ENCODE assay signal across 1 cellular context in the genomic region with DNA sequence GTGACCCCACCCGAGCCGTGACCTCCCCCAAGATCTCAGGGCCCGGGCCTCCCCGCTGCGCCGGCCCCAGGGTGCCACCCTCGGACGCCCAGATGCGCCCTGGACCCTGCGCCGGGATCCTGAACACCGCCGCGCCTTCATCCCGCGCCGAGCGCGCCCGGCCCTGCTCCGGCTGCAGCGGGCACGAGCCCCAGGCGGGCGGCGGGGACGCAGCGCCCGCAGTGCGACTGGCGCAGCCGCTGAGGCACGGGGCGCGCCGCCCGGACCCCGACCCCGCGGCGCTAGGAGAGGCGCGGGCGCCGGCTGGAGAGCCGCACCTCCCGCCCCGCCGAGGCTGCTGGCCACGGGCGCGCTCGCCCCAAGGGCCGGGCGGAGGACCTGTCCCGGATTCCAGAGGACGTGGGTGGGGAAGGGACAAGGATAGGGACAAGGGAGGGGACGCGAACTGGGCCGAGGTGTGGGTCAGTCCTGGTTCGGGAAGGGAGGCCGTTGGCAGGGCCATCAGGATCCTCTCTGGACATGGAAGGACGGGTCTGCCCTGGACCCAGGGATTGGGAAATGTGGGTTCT.
A peak's percentile ranks its signal among the peaks of the same experiment; 100 is the strongest.
TF ChIP-seq lines count a peak whose summit lies in the region.

No MANE protein-coding gene starts in this region.

TF ChIP-seq in K562, 482 proteins besides CTCF, POLR2A, EP300 and RAD21 (continued from another document and continues in another):
- TF ChIP-seq POLR2AphosphoS5 (IDR thresholded peaks at IDR 0.05; ENCODE audit: control insufficient read depth, insufficient read depth, low read depth, low read length) = no peak
- peak; percentile 41 for TF ChIP-seq RBFOX2 (IDR thresholded peaks at IDR 0.05; ENCODE audit: low read depth, low read length)
- TF ChIP-seq MEF2A (IDR thresholded peaks at IDR 0.05; ENCODE audit: control insufficient read depth, low read depth, low read length) = no peak
- no peak for TF ChIP-seq TCF7L2 (IDR thresholded peaks at IDR 0.05; ENCODE audit: low read depth, low read length)
- TF ChIP-seq, protein P1, sequence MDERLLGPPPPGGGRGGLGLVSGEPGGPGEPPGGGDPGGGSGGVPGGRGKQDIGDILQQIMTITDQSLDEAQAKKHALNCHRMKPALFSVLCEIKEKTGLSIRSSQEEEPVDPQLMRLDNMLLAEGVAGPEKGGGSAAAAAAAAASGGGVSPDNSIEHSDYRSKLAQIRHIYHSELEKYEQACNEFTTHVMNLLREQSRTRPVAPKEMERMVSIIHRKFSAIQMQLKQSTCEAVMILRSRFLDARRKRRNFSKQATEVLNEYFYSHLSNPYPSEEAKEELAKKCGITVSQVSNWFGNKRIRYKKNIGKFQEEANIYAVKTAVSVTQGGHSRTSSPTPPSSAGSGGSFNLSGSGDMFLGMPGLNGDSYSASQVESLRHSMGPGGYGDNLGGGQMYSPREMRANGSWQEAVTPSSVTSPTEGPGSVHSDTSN (CRISPR knock-in tag; IDR thresholded peaks at IDR 0.05; ENCODE audit: low read depth) = no peak
- TF ChIP-seq, protein P1 (tag; conservative IDR thresholded peaks at IDR 0.05; ENCODE audit: low read depth) = no peak
- TF ChIP-seq SRSF7 (optimal IDR thresholded peaks at IDR 0.05; ENCODE audit: low read depth, low read length) = no peak
- no peak for TF ChIP-seq YY1 (IDR thresholded peaks at IDR 0.05; ENCODE audit: borderline replicate concordance in 1 of 3, control insufficient read depth in 1 of 3, extremely low read depth in 1 of 3, insufficient read depth in 3 of 3, insufficient read length in 1 of 3, insufficient replicate concordance in 2 of 3, low read depth in 1 of 3, low read length in 2 of 3)
- peak; percentile 47; the same call in 1 of the 2 replicates for TF ChIP-seq EGR1 (conservative IDR thresholded peaks at IDR 0.05)
- no peak for TF ChIP-seq ZNF77 (CRISPR knock-in tag; IDR thresholded peaks at IDR 0.05)
- TF ChIP-seq NR3C1 (CRISPR knock-in tag; IDR thresholded peaks at IDR 0.05) = no peak
- TF ChIP-seq, protein P2, sequence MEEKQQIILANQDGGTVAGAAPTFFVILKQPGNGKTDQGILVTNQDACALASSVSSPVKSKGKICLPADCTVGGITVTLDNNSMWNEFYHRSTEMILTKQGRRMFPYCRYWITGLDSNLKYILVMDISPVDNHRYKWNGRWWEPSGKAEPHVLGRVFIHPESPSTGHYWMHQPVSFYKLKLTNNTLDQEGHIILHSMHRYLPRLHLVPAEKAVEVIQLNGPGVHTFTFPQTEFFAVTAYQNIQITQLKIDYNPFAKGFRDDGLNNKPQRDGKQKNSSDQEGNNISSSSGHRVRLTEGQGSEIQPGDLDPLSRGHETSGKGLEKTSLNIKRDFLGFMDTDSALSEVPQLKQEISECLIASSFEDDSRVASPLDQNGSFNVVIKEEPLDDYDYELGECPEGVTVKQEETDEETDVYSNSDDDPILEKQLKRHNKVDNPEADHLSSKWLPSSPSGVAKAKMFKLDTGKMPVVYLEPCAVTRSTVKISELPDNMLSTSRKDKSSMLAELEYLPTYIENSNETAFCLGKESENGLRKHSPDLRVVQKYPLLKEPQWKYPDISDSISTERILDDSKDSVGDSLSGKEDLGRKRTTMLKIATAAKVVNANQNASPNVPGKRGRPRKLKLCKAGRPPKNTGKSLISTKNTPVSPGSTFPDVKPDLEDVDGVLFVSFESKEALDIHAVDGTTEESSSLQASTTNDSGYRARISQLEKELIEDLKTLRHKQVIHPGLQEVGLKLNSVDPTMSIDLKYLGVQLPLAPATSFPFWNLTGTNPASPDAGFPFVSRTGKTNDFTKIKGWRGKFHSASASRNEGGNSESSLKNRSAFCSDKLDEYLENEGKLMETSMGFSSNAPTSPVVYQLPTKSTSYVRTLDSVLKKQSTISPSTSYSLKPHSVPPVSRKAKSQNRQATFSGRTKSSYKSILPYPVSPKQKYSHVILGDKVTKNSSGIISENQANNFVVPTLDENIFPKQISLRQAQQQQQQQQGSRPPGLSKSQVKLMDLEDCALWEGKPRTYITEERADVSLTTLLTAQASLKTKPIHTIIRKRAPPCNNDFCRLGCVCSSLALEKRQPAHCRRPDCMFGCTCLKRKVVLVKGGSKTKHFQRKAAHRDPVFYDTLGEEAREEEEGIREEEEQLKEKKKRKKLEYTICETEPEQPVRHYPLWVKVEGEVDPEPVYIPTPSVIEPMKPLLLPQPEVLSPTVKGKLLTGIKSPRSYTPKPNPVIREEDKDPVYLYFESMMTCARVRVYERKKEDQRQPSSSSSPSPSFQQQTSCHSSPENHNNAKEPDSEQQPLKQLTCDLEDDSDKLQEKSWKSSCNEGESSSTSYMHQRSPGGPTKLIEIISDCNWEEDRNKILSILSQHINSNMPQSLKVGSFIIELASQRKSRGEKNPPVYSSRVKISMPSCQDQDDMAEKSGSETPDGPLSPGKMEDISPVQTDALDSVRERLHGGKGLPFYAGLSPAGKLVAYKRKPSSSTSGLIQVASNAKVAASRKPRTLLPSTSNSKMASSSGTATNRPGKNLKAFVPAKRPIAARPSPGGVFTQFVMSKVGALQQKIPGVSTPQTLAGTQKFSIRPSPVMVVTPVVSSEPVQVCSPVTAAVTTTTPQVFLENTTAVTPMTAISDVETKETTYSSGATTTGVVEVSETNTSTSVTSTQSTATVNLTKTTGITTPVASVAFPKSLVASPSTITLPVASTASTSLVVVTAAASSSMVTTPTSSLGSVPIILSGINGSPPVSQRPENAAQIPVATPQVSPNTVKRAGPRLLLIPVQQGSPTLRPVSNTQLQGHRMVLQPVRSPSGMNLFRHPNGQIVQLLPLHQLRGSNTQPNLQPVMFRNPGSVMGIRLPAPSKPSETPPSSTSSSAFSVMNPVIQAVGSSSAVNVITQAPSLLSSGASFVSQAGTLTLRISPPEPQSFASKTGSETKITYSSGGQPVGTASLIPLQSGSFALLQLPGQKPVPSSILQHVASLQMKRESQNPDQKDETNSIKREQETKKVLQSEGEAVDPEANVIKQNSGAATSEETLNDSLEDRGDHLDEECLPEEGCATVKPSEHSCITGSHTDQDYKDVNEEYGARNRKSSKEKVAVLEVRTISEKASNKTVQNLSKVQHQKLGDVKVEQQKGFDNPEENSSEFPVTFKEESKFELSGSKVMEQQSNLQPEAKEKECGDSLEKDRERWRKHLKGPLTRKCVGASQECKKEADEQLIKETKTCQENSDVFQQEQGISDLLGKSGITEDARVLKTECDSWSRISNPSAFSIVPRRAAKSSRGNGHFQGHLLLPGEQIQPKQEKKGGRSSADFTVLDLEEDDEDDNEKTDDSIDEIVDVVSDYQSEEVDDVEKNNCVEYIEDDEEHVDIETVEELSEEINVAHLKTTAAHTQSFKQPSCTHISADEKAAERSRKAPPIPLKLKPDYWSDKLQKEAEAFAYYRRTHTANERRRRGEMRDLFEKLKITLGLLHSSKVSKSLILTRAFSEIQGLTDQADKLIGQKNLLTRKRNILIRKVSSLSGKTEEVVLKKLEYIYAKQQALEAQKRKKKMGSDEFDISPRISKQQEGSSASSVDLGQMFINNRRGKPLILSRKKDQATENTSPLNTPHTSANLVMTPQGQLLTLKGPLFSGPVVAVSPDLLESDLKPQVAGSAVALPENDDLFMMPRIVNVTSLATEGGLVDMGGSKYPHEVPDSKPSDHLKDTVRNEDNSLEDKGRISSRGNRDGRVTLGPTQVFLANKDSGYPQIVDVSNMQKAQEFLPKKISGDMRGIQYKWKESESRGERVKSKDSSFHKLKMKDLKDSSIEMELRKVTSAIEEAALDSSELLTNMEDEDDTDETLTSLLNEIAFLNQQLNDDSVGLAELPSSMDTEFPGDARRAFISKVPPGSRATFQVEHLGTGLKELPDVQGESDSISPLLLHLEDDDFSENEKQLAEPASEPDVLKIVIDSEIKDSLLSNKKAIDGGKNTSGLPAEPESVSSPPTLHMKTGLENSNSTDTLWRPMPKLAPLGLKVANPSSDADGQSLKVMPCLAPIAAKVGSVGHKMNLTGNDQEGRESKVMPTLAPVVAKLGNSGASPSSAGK (IDR thresholded peaks at IDR 0.05) = no peak
- TF ChIP-seq, protein P3, sequence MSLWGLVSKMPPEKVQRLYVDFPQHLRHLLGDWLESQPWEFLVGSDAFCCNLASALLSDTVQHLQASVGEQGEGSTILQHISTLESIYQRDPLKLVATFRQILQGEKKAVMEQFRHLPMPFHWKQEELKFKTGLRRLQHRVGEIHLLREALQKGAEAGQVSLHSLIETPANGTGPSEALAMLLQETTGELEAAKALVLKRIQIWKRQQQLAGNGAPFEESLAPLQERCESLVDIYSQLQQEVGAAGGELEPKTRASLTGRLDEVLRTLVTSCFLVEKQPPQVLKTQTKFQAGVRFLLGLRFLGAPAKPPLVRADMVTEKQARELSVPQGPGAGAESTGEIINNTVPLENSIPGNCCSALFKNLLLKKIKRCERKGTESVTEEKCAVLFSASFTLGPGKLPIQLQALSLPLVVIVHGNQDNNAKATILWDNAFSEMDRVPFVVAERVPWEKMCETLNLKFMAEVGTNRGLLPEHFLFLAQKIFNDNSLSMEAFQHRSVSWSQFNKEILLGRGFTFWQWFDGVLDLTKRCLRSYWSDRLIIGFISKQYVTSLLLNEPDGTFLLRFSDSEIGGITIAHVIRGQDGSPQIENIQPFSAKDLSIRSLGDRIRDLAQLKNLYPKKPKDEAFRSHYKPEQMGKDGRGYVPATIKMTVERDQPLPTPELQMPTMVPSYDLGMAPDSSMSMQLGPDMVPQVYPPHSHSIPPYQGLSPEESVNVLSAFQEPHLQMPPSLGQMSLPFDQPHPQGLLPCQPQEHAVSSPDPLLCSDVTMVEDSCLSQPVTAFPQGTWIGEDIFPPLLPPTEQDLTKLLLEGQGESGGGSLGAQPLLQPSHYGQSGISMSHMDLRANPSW (CRISPR knock-in tag; IDR thresholded peaks at IDR 0.05) = no peak
- TF ChIP-seq TRIM28 (IDR thresholded peaks at IDR 0.05) = no peak
- TF ChIP-seq, protein P4, sequence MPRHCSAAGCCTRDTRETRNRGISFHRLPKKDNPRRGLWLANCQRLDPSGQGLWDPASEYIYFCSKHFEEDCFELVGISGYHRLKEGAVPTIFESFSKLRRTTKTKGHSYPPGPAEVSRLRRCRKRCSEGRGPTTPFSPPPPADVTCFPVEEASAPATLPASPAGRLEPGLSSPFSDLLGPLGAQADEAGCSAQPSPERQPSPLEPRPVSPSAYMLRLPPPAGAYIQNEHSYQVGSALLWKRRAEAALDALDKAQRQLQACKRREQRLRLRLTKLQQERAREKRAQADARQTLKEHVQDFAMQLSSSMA (CRISPR knock-in tag; IDR thresholded peaks at IDR 0.05) = no peak
- no peak for TF ChIP-seq SP2 (IDR thresholded peaks at IDR 0.05; ENCODE audit: extremely low read depth, low read depth, low read length, poor library complexity, severe bottlenecking)
- TF ChIP-seq TSC22D4 (tag; IDR thresholded peaks at IDR 0.05) = no peak
- TF ChIP-seq TEAD1 (CRISPR knock-in tag; IDR thresholded peaks at IDR 0.05) = no peak
- TF ChIP-seq CREBBP (IDR thresholded peaks at IDR 0.05; ENCODE audit: low read depth, low read length) = no peak
- no peak for TF ChIP-seq CAMTA2 (CRISPR knock-in tag; conservative IDR thresholded peaks at IDR 0.05)
- TF ChIP-seq ARNT (IDR thresholded peaks at IDR 0.05) = no peak
- TF ChIP-seq HDAC6 (IDR thresholded peaks at IDR 0.05; ENCODE audit: low read depth, low read length) = 0 out of 2 replicates have a peak, but pooled peaks have one; percentile 59
- no peak for TF ChIP-seq KDM4B (IDR thresholded peaks at IDR 0.05; ENCODE audit: borderline replicate concordance in 2 of 2, low read depth in 1 of 2)
- TF ChIP-seq ARID2 (IDR thresholded peaks at IDR 0.05) = no peak
- TF ChIP-seq RCOR1 (IDR thresholded peaks at IDR 0.05; ENCODE audit: borderline replicate concordance in 1 of 2, low read depth in 2 of 2, low read length in 2 of 2) = no peak
- peak; percentile 12 for TF ChIP-seq FIP1L1 (IDR thresholded peaks at IDR 0.05; ENCODE audit: low read depth, low read length, poor library complexity, severe bottlenecking)
- TF ChIP-seq, protein P5, sequence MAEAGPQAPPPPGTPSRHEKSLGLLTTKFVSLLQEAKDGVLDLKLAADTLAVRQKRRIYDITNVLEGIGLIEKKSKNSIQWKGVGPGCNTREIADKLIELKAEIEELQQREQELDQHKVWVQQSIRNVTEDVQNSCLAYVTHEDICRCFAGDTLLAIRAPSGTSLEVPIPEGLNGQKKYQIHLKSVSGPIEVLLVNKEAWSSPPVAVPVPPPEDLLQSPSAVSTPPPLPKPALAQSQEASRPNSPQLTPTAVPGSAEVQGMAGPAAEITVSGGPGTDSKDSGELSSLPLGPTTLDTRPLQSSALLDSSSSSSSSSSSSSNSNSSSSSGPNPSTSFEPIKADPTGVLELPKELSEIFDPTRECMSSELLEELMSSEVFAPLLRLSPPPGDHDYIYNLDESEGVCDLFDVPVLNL (CRISPR knock-in tag; IDR thresholded peaks at IDR 0.05; ENCODE audit: low read depth) = no peak
- no peak for TF ChIP-seq ZNF274 (IDR thresholded peaks at IDR 0.05; ENCODE audit: borderline replicate concordance, low read depth, low read length)
- TF ChIP-seq POLR2B (IDR thresholded peaks at IDR 0.05; ENCODE audit: low read depth, partially characterized antibody) = no peak
- TF ChIP-seq, protein P6, sequence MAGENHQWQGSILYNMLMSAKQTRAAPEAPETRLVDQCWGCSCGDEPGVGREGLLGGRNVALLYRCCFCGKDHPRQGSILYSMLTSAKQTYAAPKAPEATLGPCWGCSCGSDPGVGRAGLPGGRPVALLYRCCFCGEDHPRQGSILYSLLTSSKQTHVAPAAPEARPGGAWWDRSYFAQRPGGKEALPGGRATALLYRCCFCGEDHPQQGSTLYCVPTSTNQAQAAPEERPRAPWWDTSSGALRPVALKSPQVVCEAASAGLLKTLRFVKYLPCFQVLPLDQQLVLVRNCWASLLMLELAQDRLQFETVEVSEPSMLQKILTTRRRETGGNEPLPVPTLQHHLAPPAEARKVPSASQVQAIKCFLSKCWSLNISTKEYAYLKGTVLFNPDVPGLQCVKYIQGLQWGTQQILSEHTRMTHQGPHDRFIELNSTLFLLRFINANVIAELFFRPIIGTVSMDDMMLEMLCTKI (IDR thresholded peaks at IDR 0.05; ENCODE audit: partially characterized antibody) = no peak
- TF ChIP-seq PTTG1 (tag; IDR thresholded peaks at IDR 0.05; ENCODE audit: low read depth) = no peak
- TF ChIP-seq POU5F1 (IDR thresholded peaks at IDR 0.05; ENCODE audit: borderline replicate concordance, low read depth, low read length, partially characterized antibody) = no peak
- TF ChIP-seq MCM5 (IDR thresholded peaks at IDR 0.05; ENCODE audit: low read depth) = no peak
- TF ChIP-seq ZNF239 (CRISPR knock-in tag; IDR thresholded peaks at IDR 0.05) = no peak
- no peak for TF ChIP-seq PPARD (CRISPR knock-in tag; IDR thresholded peaks at IDR 0.05)
- no peak; the same call in 1 of the 2 replicates for TF ChIP-seq SIN3B (IDR thresholded peaks at IDR 0.05; ENCODE audit: low read depth)
- TF ChIP-seq JUNB (CRISPR knock-in tag; conservative IDR thresholded peaks at IDR 0.05) = no peak
- no peak for TF ChIP-seq RAD51 (IDR thresholded peaks at IDR 0.05; ENCODE audit: borderline replicate concordance, low read depth)
